In the genomic region with DNA sequence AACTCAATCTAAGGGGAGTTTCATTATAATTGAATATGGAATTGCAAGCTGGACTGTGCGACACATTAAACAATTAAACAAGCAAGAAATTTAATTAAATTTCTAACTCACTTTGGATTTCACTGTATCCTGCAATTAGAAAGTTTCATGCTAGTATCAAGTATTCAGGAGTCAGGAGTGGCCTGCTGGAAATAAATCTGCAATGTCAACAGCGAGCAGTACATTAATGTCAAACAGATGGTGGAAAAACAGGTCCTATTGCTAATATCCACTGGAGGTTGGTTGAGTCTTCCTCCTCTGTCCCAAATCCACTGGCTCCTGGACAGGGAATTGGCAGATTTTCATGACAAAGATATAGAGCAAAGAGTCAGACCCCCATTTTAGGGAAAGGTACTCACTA, we compare ENCODE assay signal across 16 cellular contexts.
DNase-seq lines count a peak whose midpoint lies in the region; ATAC-seq and TF ChIP-seq lines count a peak whose summit lies in the region.
"Had no signal": no experiment of that assay in that cellular context is flagged by ENCODE, and none has a peak within 500 bp of the region (broad histone marks: within the 10 kb centered on the region; RNA-seq: fewer than 3 reads in every experiment).

No MANE protein-coding gene starts in this region.

- H3K27ac ChIP-seq in VCaP (peak overlapping the region; percentile 53), prostate gland (no peak overlapping the region)

- TF ChIP-seq POLR2A in prostate gland (IDR thresholded peaks at IDR 0.05), result no peak

- WGBS in prostate gland, result 74% methylated on average over 2 of the region's 2 CpGs

- no peak overlapping the region for H3K27ac Mint-ChIP-seq in stimulated activated memory B cell treated with anti-CD40 and anti-IgM and Interleukin-4, amounts not matched to agents 10 μg/mL and 1 μg/mL and 100 μg/mL, for 72 hours
- no peak overlapping the region for H3K27ac Mint-ChIP-seq in activated CD8-positive, alpha-beta T cell treated with anti-CD3 and anti-CD28 coated beads for 36 hours
- H3K27ac Mint-ChIP-seq: B cell had no signal

- CTCF ChIA-PET in activated CD8-positive, alpha-beta T cell treated with anti-CD3 and anti-CD28 coated beads for 36 hours (lab: Charles Lee), result no interaction called here

- H3K27me3 ChIP-seq in prostate gland (replicated peaks; ENCODE audit: insufficient read depth), result no peaks in the 10 kb centered on the region

- no peak overlapping the region for H3K4me3 Mint-ChIP-seq in stimulated activated memory B cell treated with anti-CD40 and anti-IgM and Interleukin-4, amounts not matched to agents 10 μg/mL and 1 μg/mL and 100 μg/mL, for 72 hours
- H3K4me3 Mint-ChIP-seq in activated CD8-positive, alpha-beta T cell treated with anti-CD3 and anti-CD28 coated beads for 36 hours, result no peak overlapping the region
- H3K4me3 Mint-ChIP-seq: B cell had no signal

- POLR2A ChIA-PET in activated CD8-positive, alpha-beta T cell treated with anti-CD3 and anti-CD28 coated beads for 36 hours (lab: Charles Lee), result no interaction called here

- H3K4me1 Mint-ChIP-seq in stimulated activated memory B cell treated with anti-CD40 and anti-IgM and Interleukin-4, amounts not matched to agents 10 μg/mL and 1 μg/mL and 100 μg/mL, for 72 hours, result no peaks in the 10 kb centered on the region
- no peaks in the 10 kb centered on the region for H3K4me1 Mint-ChIP-seq in activated CD8-positive, alpha-beta T cell treated with anti-CD3 and anti-CD28 coated beads for 36 hours (ENCODE audit: low read depth)
- H3K4me1 Mint-ChIP-seq: B cell had no signal

- H3K36me3 ChIP-seq in prostate gland, result no peaks in the 10 kb centered on the region

- intact Hi-C loops in prostate gland (cut with DNase I), result no loop called here
- intact Hi-C loops in activated CD8-positive, alpha-beta T cell treated with anti-CD3 and anti-CD28 coated beads for 36 hours (cut with micrococcal nuclease), result no loop called here

- H3K36me3 Mint-ChIP-seq in stimulated activated memory B cell treated with anti-CD40 and anti-IgM and Interleukin-4, amounts not matched to agents 10 μg/mL and 1 μg/mL and 100 μg/mL, for 72 hours, result peaks cover 24% of the 10 kb centered on the region
- no peaks in the 10 kb centered on the region for H3K36me3 Mint-ChIP-seq in activated CD8-positive, alpha-beta T cell treated with anti-CD3 and anti-CD28 coated beads for 36 hours (ENCODE audit: low read depth)

- H3K27me3 Mint-ChIP-seq in stimulated activated memory B cell treated with anti-CD40 and anti-IgM and Interleukin-4, amounts not matched to agents 10 μg/mL and 1 μg/mL and 100 μg/mL, for 72 hours, result no peaks in the 10 kb centered on the region
- H3K27me3 Mint-ChIP-seq in activated CD8-positive, alpha-beta T cell treated with anti-CD3 and anti-CD28 coated beads for 36 hours, result no peaks in the 10 kb centered on the region
- H3K27me3 Mint-ChIP-seq: B cell had no signal

- DNase-seq in DMS 273 (lab: John Stamatoyannopoulos, UW; ENCODE audit: unreplicated experiment) (peak; percentile 30), DMS 273 treated with DMSO at 0.1 percent for 48 hours (lab: John Stamatoyannopoulos, UW) (no peak), NCI-H510A (lab: John Stamatoyannopoulos, UW) (peak; percentile 6), prostate gland (ENCODE audit: low spot score) (peak; percentile 19), GDM1 (lab: John Stamatoyannopoulos, UW) (no peak)
- no peak for DNase-seq in activated CD8-positive, alpha-beta T cell treated with anti-CD3 and anti-CD28 coated beads for 36 hours
- DNase-seq: 8988T, DMS79 treated with DMSO at 0.1 percent for 48 hours, Karpas-422, NCI-H1694 treated with DMSO at 0.1 percent for 48 hours, NCI-H2081 treated with DMSO at 0.1 percent for 48 hours, NCI-H748 treated with DMSO at 0.1 percent for 48 hours had no signal

- no peaks in the 10 kb centered on the region for H3K9me3 Mint-ChIP-seq in stimulated activated memory B cell treated with anti-CD40 and anti-IgM and Interleukin-4, amounts not matched to agents 10 μg/mL and 1 μg/mL and 100 μg/mL, for 72 hours
- no peaks in the 10 kb centered on the region for H3K9me3 Mint-ChIP-seq in activated CD8-positive, alpha-beta T cell treated with anti-CD3 and anti-CD28 coated beads for 36 hours

- H3K4me1 ChIP-seq in prostate gland (replicated peaks), result no peaks in the 10 kb centered on the region

- H3K4me3 ChIP-seq in prostate gland, result no peak overlapping the region
- H3K4me3 ChIP-seq: GM12878 had no signal

- ATAC-seq in stimulated activated memory B cell treated with anti-CD40 and anti-IgM and Interleukin-4, amounts not matched to agents 10 μg/mL and 1 μg/mL and 100 μg/mL, for 72 hours, result no peak
- no peak for ATAC-seq in activated CD8-positive, alpha-beta T cell treated with anti-CD3 and anti-CD28 coated beads for 36 hours
- ATAC-seq: GM12878 had no signal

- TF ChIP-seq CTCF in VCaP (conservative IDR thresholded peaks at IDR 0.05), result no peak
- no peak for TF ChIP-seq CTCF in prostate gland (IDR thresholded peaks at IDR 0.05)
- no peak for TF ChIP-seq CTCF in activated CD8-positive, alpha-beta T cell treated with anti-CD3 and anti-CD28 coated beads for 36 hours (IDR thresholded peaks at IDR 0.05)

- H3K9me3 ChIP-seq in prostate gland, result no peaks in the 10 kb centered on the region

Comparison
In these comparisons a context has a peak if more than half of its experiments do, and no peak if none do; other contexts are left out.
1. DNase-seq: peak in DMS 273 (single experiment), NCI-H510A (single experiment) and prostate gland (single experiment); none in DMS 273 treated with DMSO at 0.1 percent for 48 hours (single experiment), activated CD8-positive, alpha-beta T cell treated with anti-CD3 and anti-CD28 coated beads for 36 hours (single experiment) and GDM1 (single experiment).